1 cellular context compared by ENCODE assay signal in genomic region chr6:89042664-89043063, GRCh38.
TF ChIP-seq lines count a peak whose summit lies in the region.

No MANE protein-coding gene starts in this region.

TF ChIP-seq in K562, 482 proteins besides CTCF, POLR2A, EP300 and RAD21:
- no peak for TF ChIP-seq PBX2 (CRISPR knock-in tag; IDR thresholded peaks at IDR 0.05; ENCODE audit: low read depth)
- peak; percentile 58 for TF ChIP-seq PBX2 (tag; conservative IDR thresholded peaks at IDR 0.05; ENCODE audit: low read depth)
- TF ChIP-seq DDX20 (tag; IDR thresholded peaks at IDR 0.05; ENCODE audit: low read depth), result no peak
- peak; percentile 32 for TF ChIP-seq MEIS2 (IDR thresholded peaks at IDR 0.05; ENCODE audit: partially characterized antibody)
- no peak for TF ChIP-seq USF2 (CRISPR knock-in tag; IDR thresholded peaks at IDR 0.05)
- TF ChIP-seq SPI1 (IDR thresholded peaks at IDR 0.05; ENCODE audit: borderline replicate concordance, low read depth, low read length), result peak; percentile 62; the same call in 1 of the 2 replicates
- TF ChIP-seq KLF13 (tag; IDR thresholded peaks at IDR 0.05; ENCODE audit: borderline replicate concordance, low read depth), result no peak
